Comparison of ENCODE assay signal across 28 cellular contexts in the genomic region with DNA sequence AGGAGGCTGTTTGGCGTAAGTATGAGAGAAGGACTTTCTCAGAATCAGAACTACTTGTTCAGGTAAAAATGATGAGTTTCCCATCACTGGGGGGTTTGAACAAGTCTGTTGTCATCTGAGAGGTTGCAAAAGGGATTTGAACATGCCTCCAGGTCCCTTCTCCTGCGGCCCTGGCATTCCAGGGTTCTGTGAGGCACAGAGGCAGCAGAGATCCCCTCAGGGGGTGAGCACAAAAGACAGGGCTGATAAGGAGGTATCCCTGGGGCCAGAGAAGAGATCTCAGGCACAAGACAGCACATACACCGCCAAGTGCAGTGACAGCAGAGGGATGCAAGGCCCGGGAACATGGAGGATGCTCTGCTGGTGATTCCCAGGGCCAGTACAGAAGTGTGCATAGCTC.
"Had no signal": no experiment of that assay in that cellular context is flagged by ENCODE, and none has a peak within 500 bp of the region (broad histone marks: within the 10 kb centered on the region; RNA-seq: fewer than 3 reads in every experiment).

No MANE protein-coding gene starts in this region.

- H3K27ac ChIP-seq: brain microvascular endothelial cell, epithelial cell of prostate, esophagus squamous epithelium, gastroesophageal sphincter had no signal

- H3K36me3 ChIP-seq: brain microvascular endothelial cell, esophagus squamous epithelium, gastroesophageal sphincter had no signal

- H3K27ac Mint-ChIP-seq: activated CD4-positive, alpha-beta memory T cell treated with anti-CD3 and anti-CD28 coated beads, Interleukin-2, amount 10 ng/mL, durations not matched to agents 7 days and 5 days; activated CD4-positive, alpha-beta T cell treated with anti-CD3 and anti-CD28 coated beads, Interleukin-2, amount 10 ng/mL, durations not matched to agents 7 days and 5 days; activated naive CD8-positive, alpha-beta T cell; activated T-cell treated with anti-CD3 and anti-CD28 coated beads, Interleukin-2, amount 50 U/mL, for 24 hours; activated T-cell treated with anti-CD3 and anti-CD28 coated beads, Interleukin-2, amount 50 U/mL, for 72 hours had no signal

- H3K4me1 Mint-ChIP-seq: activated CD4-positive, alpha-beta memory T cell treated with anti-CD3 and anti-CD28 coated beads, Interleukin-2, amount 10 ng/mL, durations not matched to agents 7 days and 5 days; activated CD4-positive, alpha-beta T cell treated with anti-CD3 and anti-CD28 coated beads, Interleukin-2, amount 10 ng/mL, durations not matched to agents 7 days and 5 days had no signal

- H3K4me3 ChIP-seq: esophagus squamous epithelium, gastroesophageal sphincter had no signal

- DNase-seq: activated CD4-positive, alpha-beta memory T cell treated with anti-CD3 and anti-CD28 coated beads, Interleukin-2, amount 10 ng/mL, durations not matched to agents 7 days and 5 days; activated CD4-positive, alpha-beta T cell treated with anti-CD3 and anti-CD28 coated beads for 1 hour; activated CD4-positive, alpha-beta T cell treated with anti-CD3 and anti-CD28 coated beads for 4 hours; activated CD4-positive, alpha-beta T cell treated with anti-CD3 and anti-CD28 coated beads, Interleukin-2, amount 10 ng/mL, durations not matched to agents 7 days and 5 days; activated CD4-positive, alpha-beta T cell treated with anti-CD3 and anti-CD28 coated beads, Interleukin-2, amount 50 U/mL, for 4 hours; activated CD4-positive, CD25-positive, alpha-beta regulatory T cell; activated CD8-positive, alpha-beta memory T cell treated with anti-CD3 and anti-CD28 coated beads, Interleukin-2, amount 50 U/mL, for 48 hours; activated gamma-delta T cell; activated naive CD4-positive, alpha-beta T cell; activated naive CD4-positive, alpha-beta T cell treated with anti-CD3 and anti-CD28 coated beads, Interleukin-2, amount 50 U/mL, for 16 hours; activated T-cell treated with anti-CD3 and anti-CD28 coated beads for 4 hours; activated T-cell treated with anti-CD3 and anti-CD28 coated beads, Interleukin-2, amount 50 U/mL, for 24 hours; activated T-cell treated with anti-CD3 and anti-CD28 coated beads, Interleukin-2, amount 50 U/mL, for 72 hours; amniotic stem cell; anterior cingulate cortex; brain microvascular endothelial cell; effector CD8-positive, alpha-beta T cell; esophagus squamous epithelium; foreskin melanocyte; T-helper 2 cell had no signal

- H3K36me3 Mint-ChIP-seq: activated naive CD8-positive, alpha-beta T cell had no signal

- H3K4me1 ChIP-seq: esophagus squamous epithelium, gastroesophageal sphincter had no signal

- ATAC-seq: activated T-cell treated with anti-CD3 and anti-CD28 coated beads, Interleukin-2, amount 50 U/mL, for 72 hours; gastroesophageal sphincter had no signal

- H3K27me3 ChIP-seq: brain microvascular endothelial cell, esophagus squamous epithelium, gastroesophageal sphincter had no signal

- H3K4me3 Mint-ChIP-seq: activated CD4-positive, alpha-beta memory T cell treated with anti-CD3 and anti-CD28 coated beads, Interleukin-2, amount 10 ng/mL, durations not matched to agents 7 days and 5 days; activated CD4-positive, alpha-beta T cell treated with anti-CD3 and anti-CD28 coated beads, Interleukin-2, amount 10 ng/mL, durations not matched to agents 7 days and 5 days; activated naive CD8-positive, alpha-beta T cell; activated T-cell treated with anti-CD3 and anti-CD28 coated beads, Interleukin-2, amount 50 U/mL, for 24 hours; activated T-cell treated with anti-CD3 and anti-CD28 coated beads, Interleukin-2, amount 50 U/mL, for 72 hours had no signal

- H3K9me3 ChIP-seq: esophagus squamous epithelium had no signal

- FAIRE-seq: astrocyte, bronchial epithelial cell, colon, endometrium, endothelial cell of umbilical vein had no signal

- H3K9me3 Mint-ChIP-seq: activated CD4-positive, alpha-beta memory T cell treated with anti-CD3 and anti-CD28 coated beads, Interleukin-2, amount 10 ng/mL, durations not matched to agents 7 days and 5 days; activated CD4-positive, alpha-beta T cell treated with anti-CD3 and anti-CD28 coated beads, Interleukin-2, amount 10 ng/mL, durations not matched to agents 7 days and 5 days; activated T-cell treated with anti-CD3 and anti-CD28 coated beads, Interleukin-2, amount 50 U/mL, for 24 hours had no signal
